ENCODE assay signal across 8 cellular contexts in genomic region chr9:37027582-37028424, GRCh38. TPM values are rescaled to one million over a fixed set of nuclear protein-coding genes. Genes with fewer than 3 reads are reported as not detected.
DNase-seq lines count a peak whose midpoint lies in the region; ATAC-seq and TF ChIP-seq lines count a peak whose summit lies in the region.

No MANE protein-coding gene starts in this region.

- no peak overlapping the region for H3K27ac ChIP-seq in AG04450 (ENCODE audit: low read depth, low read length)

- DNase-seq in AG04450 (ENCODE audit: low read depth, low spot score) (peak; percentile 42), NCI-H2196 (lab: John Stamatoyannopoulos, UW; ENCODE audit: unreplicated experiment) (peak; percentile 97), cerebellar nuclear complex (lab: John Stamatoyannopoulos, UW) (peak; percentile 51 to 92), left kidney (ENCODE audit: low read depth, low spot score) (peak; percentile 99)
- DNase-seq in activated CD4-positive, CD25-positive, alpha-beta regulatory T cell treated with anti-CD3 and anti-CD28 coated beads, Interleukin-2, amount 50 U/mL, for 72 hours, result peak; percentile 87
- peak; percentile 88 for DNase-seq in stimulated activated CD4-positive, alpha-beta T cell treated with anti-CD3 and anti-CD28 coated beads, Interleukin-4, amount 100 ng/mL, for 1 hour

- POLR2A ChIA-PET in AG04450 (lab: Yijun Ruan, JAX), result interaction anchor here (0.6 kb wide), 2 partner anchors 9 to 53 kb away, joined by 3 read pairs; no protein-coding TSS in a partner anchor

- no peak for TF ChIP-seq CTCF in AG04450 (IDR thresholded peaks at IDR 0.05; ENCODE audit: low read depth, low read length)

- CTCF ChIA-PET in AG04450 (lab: Charles Lee), result interaction anchor here (0.6 kb wide), 2 partner anchors 16 to 294 kb away, joined by 3 to 9 read pairs; no protein-coding TSS in a partner anchor

- H3K9me3 ChIP-seq in AG04450 (ENCODE audit: control insufficient read depth, insufficient read depth, low read length), result peaks cover 27% of the 10 kb centered on the region; the same call in 1 of the 2 replicates

- no peak overlapping the region for H3K4me3 ChIP-seq in AG04450 (ENCODE audit: low read depth, low read length)

- ATAC-seq in GM18907 (IDR thresholded peaks at IDR 0.05; ENCODE audit: unreplicated experiment), result peak; percentile 76
- ATAC-seq in HG03108 (IDR thresholded peaks at IDR 0.05; ENCODE audit: unreplicated experiment), result peak; percentile 61

- H3K27me3 ChIP-seq in AG04450 (ENCODE audit: control insufficient read depth, insufficient read depth, low read length), result peaks cover 93% of the 10 kb centered on the region

RNA-seq across cellular contexts. Expression of gene PAX5, which starts 6.3 kb away (rescaled TPM):
- not detected in 2 replicates for polyA plus RNA-seq in AG04450 (2011; rRNA removed)
- not detected in 2 replicates for polyA minus RNA-seq in AG04450 (2011; rRNA and poly(A)+ RNA removed)

Comparison
In these comparisons a context has a peak if more than half of its experiments do, and no peak if none do; other contexts are left out.
1. DNase-seq: peak in every context shown above with its lines; median percentile 99 in left kidney; 97 in NCI-H2196; 88 in stimulated activated CD4-positive, alpha-beta T cell treated with anti-CD3 and anti-CD28 coated beads, Interleukin-4, amount 100 ng/mL, for 1 hour; 87 in activated CD4-positive, CD25-positive, alpha-beta regulatory T cell treated with anti-CD3 and anti-CD28 coated beads, Interleukin-2, amount 50 U/mL, for 72 hours; 72 in cerebellar nuclear complex; 42 in AG04450.